ENCODE assay signal across 14 cellular contexts in the genomic region with DNA sequence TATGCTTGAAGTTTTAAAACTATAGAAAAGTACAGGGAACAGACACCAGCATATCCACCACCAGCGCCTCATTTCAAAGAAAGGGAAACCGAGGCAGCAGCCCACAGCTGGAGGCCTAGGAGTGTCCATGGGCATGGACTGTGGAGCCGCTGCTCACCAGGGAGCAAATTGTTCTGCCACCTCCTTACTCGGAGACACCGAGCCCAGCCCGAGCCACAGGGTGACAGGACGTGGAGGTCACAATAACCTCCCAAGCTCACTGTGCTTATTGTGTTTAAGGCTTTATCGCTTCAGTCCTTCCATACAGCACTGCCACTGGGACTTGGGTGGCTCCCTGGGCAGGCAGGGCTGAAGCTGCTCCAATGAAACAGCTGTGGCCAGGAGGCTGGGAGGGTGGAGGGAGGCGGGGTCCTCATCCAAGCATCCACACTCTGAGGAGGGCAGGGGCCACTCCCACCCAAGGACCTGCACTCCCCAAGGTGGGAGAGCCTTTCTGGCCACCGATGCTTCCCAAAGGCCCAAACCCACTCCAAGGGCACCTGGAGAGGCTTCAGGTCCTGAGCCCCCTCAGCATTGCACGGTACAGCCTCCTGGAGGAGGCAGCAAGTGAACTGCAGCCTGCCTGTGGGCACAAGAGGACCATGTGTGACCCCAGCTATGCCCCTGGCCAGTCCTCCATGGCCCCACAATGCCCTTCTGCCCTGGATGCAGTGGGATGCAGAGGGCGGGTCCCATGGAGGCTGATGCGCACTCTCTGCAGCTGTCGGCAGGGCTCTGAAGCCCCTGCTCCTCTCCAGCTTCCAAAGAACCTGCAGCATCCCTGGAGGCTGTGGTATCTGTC. TPM values are rescaled to one million over a fixed set of nuclear protein-coding genes. Genes with fewer than 3 reads are reported as not detected.
"Had no signal": no experiment of that assay in that cellular context is flagged by ENCODE, and none has a peak within 500 bp of the region (broad histone marks: within the 10 kb centered on the region; RNA-seq: fewer than 3 reads in every experiment).

No MANE protein-coding gene starts in this region.

- H3K27ac Mint-ChIP-seq: activated B cell treated with CpG ODN at 0.5 μM for 24 hours; activated CD4-positive, alpha-beta T cell treated with anti-CD3 and anti-CD28 coated beads, Interleukin-2, amount 10 ng/mL, durations not matched to agents 7 days and 5 days; naive thymus-derived CD8-positive, alpha-beta T cell; T-helper 1 cell treated with Interleukin-12 subunit alpha and Interleukin-12 subunit beta and Interleukin-4 antibody, amounts not matched to agents 30 μg/mL and 1 μg/mL, for 36 hours had no signal

- H3K27me3 Mint-ChIP-seq: activated B cell treated with CpG ODN at 0.5 μM for 24 hours; activated CD4-positive, alpha-beta T cell treated with anti-CD3 and anti-CD28 coated beads, Interleukin-2, amount 10 ng/mL, durations not matched to agents 7 days and 5 days had no signal

- H3K27me3 ChIP-seq: ascending aorta, heart left ventricle, ovary, thyroid gland, vagina had no signal

- H3K36me3 Mint-ChIP-seq: naive thymus-derived CD8-positive, alpha-beta T cell had no signal

- H3K4me3 ChIP-seq: ascending aorta, heart left ventricle, lower lobe of right lung, mucosa of descending colon, ovary, thyroid gland, vagina had no signal

- H3K4me3 Mint-ChIP-seq: activated B cell treated with CpG ODN at 0.5 μM for 24 hours; activated CD4-positive, alpha-beta T cell treated with anti-CD3 and anti-CD28 coated beads, Interleukin-2, amount 10 ng/mL, durations not matched to agents 7 days and 5 days; naive thymus-derived CD8-positive, alpha-beta T cell; T-helper 1 cell treated with Interleukin-12 subunit alpha and Interleukin-12 subunit beta and Interleukin-4 antibody, amounts not matched to agents 30 μg/mL and 1 μg/mL, for 36 hours had no signal

- ATAC-seq: heart left ventricle; lower lobe of right lung; mucosa of descending colon; naive thymus-derived CD8-positive, alpha-beta T cell had no signal

- DNase-seq: activated B cell treated with CpG ODN at 0.5 μM for 24 hours; activated CD4-positive, alpha-beta T cell treated with anti-CD3 and anti-CD28 coated beads, Interleukin-2, amount 10 ng/mL, durations not matched to agents 7 days and 5 days; activated naive CD4-positive, alpha-beta T cell; foreskin melanocyte; heart left ventricle; lower lobe of right lung; mucosa of descending colon; naive thymus-derived CD8-positive, alpha-beta T cell; small intestine; thyroid gland had no signal

- H3K27ac ChIP-seq: ascending aorta, heart left ventricle, lower lobe of right lung, ovary, thyroid gland, vagina had no signal

- H3K4me1 Mint-ChIP-seq: activated B cell treated with CpG ODN at 0.5 μM for 24 hours; activated CD4-positive, alpha-beta T cell treated with anti-CD3 and anti-CD28 coated beads, Interleukin-2, amount 10 ng/mL, durations not matched to agents 7 days and 5 days had no signal

- H3K4me1 ChIP-seq: ascending aorta, heart left ventricle, lower lobe of right lung, thyroid gland, vagina had no signal

- H3K36me3 ChIP-seq: ascending aorta, heart left ventricle, lower lobe of right lung, ovary, thyroid gland, vagina had no signal

- H3K9me3 ChIP-seq: ovary, thyroid gland had no signal

RNA-seq across cellular contexts. Expression of a gene that starts 38.7 kb away (rescaled TPM):
- total RNA-seq: activated B cell treated with CpG ODN at 0.5 μM for 24 hours; ascending aorta; naive thymus-derived CD8-positive, alpha-beta T cell had no signal
- polyA plus RNA-seq: naive thymus-derived CD8-positive, alpha-beta T cell had no signal
